1 cellular context compared by ENCODE assay signal in genomic region chr10:69181433-69181832, GRCh38.
TF ChIP-seq lines count a peak whose summit lies in the region.

No MANE protein-coding gene starts in this region.

TF ChIP-seq in GM23338, 12 proteins besides CTCF, POLR2A, EP300 and RAD21 (continued from another document):
- no peak for TF ChIP-seq CREB1 (CRISPR knock-in tag; IDR thresholded peaks at IDR 0.05; ENCODE audit: low read depth)
- no peak for TF ChIP-seq ETS1 (IDR thresholded peaks at IDR 0.05)
- no peak for TF ChIP-seq EZH2phosphoT487 (IDR thresholded peaks at IDR 0.05; ENCODE audit: unreplicated experiment)
- TF ChIP-seq ZNF331 (CRISPR knock-in tag; IDR thresholded peaks at IDR 0.05; ENCODE audit: low read depth) = no peak
- TF ChIP-seq EZH2 (IDR thresholded peaks at IDR 0.05; ENCODE audit: low read depth, unreplicated experiment) = no peak
